ENCODE assay signal across 15 cellular contexts in the genomic region with DNA sequence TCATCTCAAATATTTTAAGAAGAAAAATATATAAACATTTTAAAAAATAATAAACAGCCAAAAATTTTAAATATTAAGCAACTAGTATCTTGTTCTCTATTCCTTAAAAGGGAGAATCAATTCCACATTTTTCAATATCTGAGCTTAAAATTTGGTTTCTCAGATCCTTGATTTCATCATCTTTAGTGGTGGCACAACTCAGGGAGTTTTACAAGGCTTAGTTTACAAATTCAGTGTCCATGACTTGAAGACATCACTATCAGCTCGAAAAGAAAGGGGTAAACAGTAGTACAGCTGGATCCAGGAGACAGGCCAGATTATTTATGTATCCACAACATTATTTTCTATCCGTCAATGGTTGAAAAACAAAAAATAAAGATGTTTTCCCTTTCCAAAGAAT. TPM values are rescaled to one million over a fixed set of nuclear protein-coding genes. Genes with fewer than 3 reads are reported as not detected.
DNase-seq lines count a peak whose midpoint lies in the region; TF ChIP-seq lines count a peak whose summit lies in the region.
"Had no signal": no experiment of that assay in that cellular context is flagged by ENCODE, and none has a peak within 500 bp of the region (broad histone marks: within the 10 kb centered on the region; RNA-seq: fewer than 3 reads in every experiment).

No MANE protein-coding gene starts in this region.

- no peak overlapping the region for H2AFZ ChIP-seq in ACC112 (ENCODE audit: low read length, unreplicated experiment)

- no peaks in the 10 kb centered on the region for H3K9me3 ChIP-seq in HUES48 (ENCODE audit: control insufficient read depth, insufficient read depth, low read length)
- no peaks in the 10 kb centered on the region for H3K9me3 ChIP-seq in adipocyte (ENCODE audit: control insufficient read depth, low read length)
- no peaks in the 10 kb centered on the region for H3K9me3 ChIP-seq in SJCRH30 (replicated peaks)
- H3K9me3 ChIP-seq: right atrium auricular region, uterus had no signal

- H3K27me3 ChIP-seq in ACC112 (ENCODE audit: insufficient read depth, low read length) (no peaks in the 10 kb centered on the region), HUES48 (ENCODE audit: control insufficient read depth, insufficient read depth, low read length) (no peaks in the 10 kb centered on the region), adipocyte (replicated peaks; ENCODE audit: control insufficient read depth, insufficient read depth, low read length) (no peaks in the 10 kb centered on the region), SJCRH30 (no peaks in the 10 kb centered on the region)
- H3K27me3 ChIP-seq: right atrium auricular region had no signal

- H3K4me3 ChIP-seq in ACC112 (ENCODE audit: low read depth, low read length) (no peak overlapping the region), HUES48 (ENCODE audit: low read depth, low read length) (peak overlapping the region; percentile 35; the same call in 1 of the 2 replicates), adipocyte (ENCODE audit: low read length) (no peak overlapping the region), fibroblast of villous mesenchyme (ENCODE audit: low read depth, low read length) (no peak overlapping the region), SJCRH30 (no peak overlapping the region)
- H3K4me3 ChIP-seq: right atrium auricular region, uterus had no signal

- H3K79me2 ChIP-seq in ACC112 (ENCODE audit: control insufficient read depth, insufficient read depth, low read length, unreplicated experiment), result peaks cover 94% of the 10 kb centered on the region

- DNase-seq in adipocyte (ENCODE audit: low read depth) (peak; percentile 70), fibroblast of villous mesenchyme (ENCODE audit: low read depth) (peak; percentile 79), T-helper 9 cell (no peak), SJCRH30 (no peak), mesenteric fat pad (ENCODE audit: low spot score) (no peak)
- no peak for DNase-seq in activated T-cell treated with anti-CD3 and anti-CD28 coated beads, Interleukin-2, amount 50 U/mL, for 48 hours
- DNase-seq: activated CD4-positive, alpha-beta memory T cell treated with anti-CD3 and anti-CD28 coated beads, Interleukin-2, amount 10 ng/mL, durations not matched to agents 7 days and 5 days; activated naive CD8-positive, alpha-beta T cell treated with anti-CD3 and anti-CD28 coated beads, Interleukin-2, amount 10 ng/mL, durations not matched to agents 7 days and 5 days; NCI-H146; NCI-H446; uterus had no signal

- H3K9ac ChIP-seq in HUES48 (ENCODE audit: low read depth, low read length) (peak overlapping the region; percentile 12; the same call in 1 of the 2 replicates), adipocyte (ENCODE audit: low read length) (no peak overlapping the region)
- H3K9ac ChIP-seq: KMS-11 had no signal

- H3K27ac ChIP-seq in ACC112 (ENCODE audit: low read depth, low read length) (peak overlapping the region; percentile 32), HUES48 (ENCODE audit: low read depth, low read length) (peak overlapping the region; percentile 86), SJCRH30 (no peak overlapping the region)
- H3K27ac ChIP-seq: KMS-11, right atrium auricular region, uterus had no signal

- H3K36me3 ChIP-seq in ACC112 (ENCODE audit: insufficient read depth, low read length), result no peaks in the 10 kb centered on the region; the same call in 1 of the 2 replicates
- H3K36me3 ChIP-seq in HUES48 (ENCODE audit: control insufficient read depth, insufficient read depth, low read length), result no peaks in the 10 kb centered on the region
- H3K36me3 ChIP-seq in adipocyte (ENCODE audit: control insufficient read depth, insufficient read depth, low read length, severe bottlenecking), result no peaks in the 10 kb centered on the region
- no peaks in the 10 kb centered on the region for H3K36me3 ChIP-seq in SJCRH30
- H3K36me3 ChIP-seq: right atrium auricular region, uterus had no signal

- peaks cover 66% of the 10 kb centered on the region for H3K4me1 ChIP-seq in ACC112 (ENCODE audit: control insufficient read depth, insufficient read depth, low read length, unreplicated experiment)
- H3K4me1 ChIP-seq in HUES48 (ENCODE audit: control insufficient read depth, insufficient read depth, low read length), result peaks cover 82% of the 10 kb centered on the region
- H3K4me1 ChIP-seq in adipocyte (ENCODE audit: control insufficient read depth, insufficient read depth, low read length), result peaks cover 39% of the 10 kb centered on the region
- H3K4me1 ChIP-seq in SJCRH30, result peaks cover 8% of the 10 kb centered on the region
- H3K4me1 ChIP-seq: right atrium auricular region, uterus had no signal

- no peak for TF ChIP-seq CTCF in fibroblast of villous mesenchyme (IDR thresholded peaks at IDR 0.05; ENCODE audit: insufficient read depth, low read depth, low read length)

RNA-seq across cellular contexts. Expression of a gene that starts 11.6 kb away (rescaled TPM):
- total RNA-seq in fibroblast of villous mesenchyme (62.5 and 67.8 TPM in 2 replicates), mesenteric fat pad (9.0 TPM)
- 45.8 and 50.6 TPM in 2 replicates for total RNA-seq in SJCRH30 (2014; rRNA removed; shearing (Covaris generic))

Comparison
In these comparisons a context has a peak if more than half of its experiments do, and no peak if none do; other contexts are left out.
1. DNase-seq: peak in adipocyte (single experiment) and fibroblast of villous mesenchyme (single experiment); none in activated T-cell treated with anti-CD3 and anti-CD28 coated beads, Interleukin-2, amount 50 U/mL, for 48 hours (0 of 2), T-helper 9 cell (single experiment), SJCRH30 (0 of 2) and mesenteric fat pad (single experiment).